18 cellular contexts compared by ENCODE assay signal in genomic region chr10:109701583-109702215, GRCh38.
"Had no signal": no experiment of that assay in that cellular context is flagged by ENCODE, and none has a peak within 500 bp of the region (broad histone marks: within the 10 kb centered on the region; RNA-seq: fewer than 3 reads in every experiment).

No MANE protein-coding gene starts in this region.

- H3K36me3 ChIP-seq: heart right ventricle, left ventricle myocardium inferior, lower lobe of right lung, right lobe of liver, spleen, tibial artery, upper lobe of right lung had no signal

- H3K9me3 ChIP-seq: heart right ventricle, lower lobe of right lung, psoas muscle, right lobe of liver, spleen, tibial artery, upper lobe of right lung had no signal

- H3K4me3 ChIP-seq: dorsolateral prefrontal cortex, heart right ventricle, left ventricle myocardium inferior, lower lobe of right lung, psoas muscle, right lobe of liver, spleen, tibial artery, upper lobe of right lung had no signal

- DNase-seq: central memory CD4-positive, alpha-beta T cell; cortex of kidney; dorsolateral prefrontal cortex; effector CD8-positive, alpha-beta T cell; heart right ventricle; left ventricle myocardium inferior; lower lobe of right lung; mesenchymal stem cell; psoas muscle; retina; right lobe of liver; spleen; stimulated activated CD4-positive, alpha-beta T cell treated with anti-CD3 and anti-CD28 coated beads, Interleukin-15, amount 100 ng/mL, for 24 hours; stimulated activated CD4-positive, alpha-beta T cell treated with anti-CD3 and anti-CD28 coated beads, Interleukin-1b, Interleukin-23, amount 100 ng/mL, for 48 hours; stimulated activated CD4-positive, alpha-beta T cell treated with anti-CD3 and anti-CD28 coated beads, Interleukin-4, amount 100 ng/mL, for 24 hours; tibial artery; upper lobe of right lung had no signal

- H3K27me3 ChIP-seq: dorsolateral prefrontal cortex, right lobe of liver, upper lobe of right lung had no signal

- ATAC-seq: heart right ventricle; lower lobe of right lung; psoas muscle; right lobe of liver; stimulated activated memory B cell treated with anti-CD40 and anti-IgM and Interleukin-4, amounts not matched to agents 10 μg/mL and 1 μg/mL and 100 μg/mL, for 72 hours; upper lobe of right lung had no signal

- H3K27ac ChIP-seq: dorsolateral prefrontal cortex, heart right ventricle, left ventricle myocardium inferior, lower lobe of right lung, psoas muscle, right lobe of liver, spleen, tibial artery, upper lobe of right lung had no signal

- H3K4me1 ChIP-seq: heart right ventricle, left ventricle myocardium inferior, lower lobe of right lung, psoas muscle, right lobe of liver, spleen, tibial artery, upper lobe of right lung had no signal
